In the genomic region with DNA sequence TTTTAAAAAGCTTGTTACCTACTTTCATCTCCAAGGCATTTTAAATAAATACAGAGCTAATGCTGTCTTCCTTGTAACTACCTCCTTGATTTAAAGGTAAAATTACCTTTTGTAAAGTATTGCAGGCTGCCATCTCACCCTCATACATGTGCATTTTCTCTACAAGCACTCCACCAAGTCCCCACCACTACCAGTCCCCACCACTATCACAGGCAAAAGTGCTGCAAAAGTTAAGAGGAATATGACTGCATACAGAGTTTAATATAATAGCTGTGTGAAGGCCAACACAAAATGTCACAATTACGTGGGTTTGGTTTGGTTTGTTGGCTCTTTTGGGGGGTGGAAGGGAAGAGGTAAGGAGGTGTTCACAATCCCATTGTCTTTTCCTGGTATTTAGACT, we compare ENCODE assay signal across 19 cellular contexts. TPM values are rescaled to one million over a fixed set of nuclear protein-coding genes. Genes with fewer than 3 reads are reported as not detected.
DNase-seq lines count a peak whose midpoint lies in the region; ATAC-seq, FAIRE-seq and TF ChIP-seq lines count a peak whose summit lies in the region.
"Had no signal": no experiment of that assay in that cellular context is flagged by ENCODE, and none has a peak within 500 bp of the region (broad histone marks: within the 10 kb centered on the region; RNA-seq: fewer than 3 reads in every experiment).

No MANE protein-coding gene starts in this region.

- no peak overlapping the region for H4K8ac ChIP-seq in H1 (ENCODE audit: extremely low read depth, insufficient read depth, low read length)
- H4K8ac ChIP-seq in mesendoderm (ENCODE audit: low read depth, low read length), result no peak overlapping the region

- H3F3A ChIP-seq in SK-N-SH (replicated peaks; ENCODE audit: insufficient read depth), result peaks cover 22% of the 10 kb centered on the region

- POLR2A ChIA-PET in SK-N-SH (lab: Yijun Ruan, JAX), result no interaction called here
- POLR2A ChIA-PET in H1 (lab: Charles Lee; ENCODE audit: partially characterized antibody), result interaction anchor here (6.5 kb wide), 1 partner anchor 16 kb away, joined by 55 read pairs; no protein-coding TSS in a partner anchor

- no peaks in the 10 kb centered on the region for H3K9me2 ChIP-seq in SK-N-SH

- H2AFZ ChIP-seq in SK-N-SH (ENCODE audit: low read depth) (no peak overlapping the region), H1 (ENCODE audit: low read length) (no peak overlapping the region), parathyroid adenoma (no peak overlapping the region)
- H2AFZ ChIP-seq: PC-9 had no signal

- CTCF ChIA-PET in SK-N-SH (lab: Yijun Ruan, JAX) (interaction anchor here (1.1 to 1.3 kb wide), 3 partner anchors 81 to 646 kb away, joined by 4 to 6 read pairs (median 5); no protein-coding TSS in a partner anchor), H1 (lab: Charles Lee; ENCODE audit: partially characterized antibody) (interaction anchor here (0.7 to 5.9 kb wide), 7 partner anchors 9 to 426 kb away, joined by 3 to 34 read pairs (median 5); a partner anchor contains a TSS)

- FAIRE-seq in H1 (lab: Jason Lieb, UNC) (no peak), urothelium cell line (lab: Jason Lieb, UNC) (peak; percentile 77)

- TF ChIP-seq EP300 in SK-N-SH (IDR thresholded peaks at IDR 0.05; ENCODE audit: borderline replicate concordance in 1 of 2, low read depth in 1 of 2, low read length in 1 of 2) (no peak), H1 (IDR thresholded peaks at IDR 0.05; ENCODE audit: borderline replicate concordance in 1 of 2, low read depth in 2 of 2, low read length in 2 of 2) (no peak)

- 0% methylated on average over 1 of the region's 1 CpG for WGBS in SK-N-SH (ENCODE audit: low lambda C conversion rate)
- 0% methylated on average over 1 of the region's 1 CpG; no CpG with 5 or more reads in 1 of the 2 experiments for WGBS in H1 (ENCODE audit: extremely low coverage in 1 of 2, insufficient coverage in 1 of 2, insufficient read length in 1 of 2, insufficient replicate concordance in 2 of 2, low coverage in 1 of 2, low lambda C conversion rate in 2 of 2, missing lambda C conversion rate in 1 of 2), 2 experiments
- WGBS in mesendoderm (ENCODE audit: extremely low coverage, insufficient coverage, low lambda C conversion rate), result no CpG with 5 or more reads among the region's 1 CpG

- H3K79me1 ChIP-seq in H1 (ENCODE audit: low read depth, low read length) (no peaks in the 10 kb centered on the region), mesendoderm (ENCODE audit: low read length) (no peaks in the 10 kb centered on the region)

- H3K79me2 ChIP-seq in SK-N-SH (ENCODE audit: insufficient read depth), result peaks cover 86% of the 10 kb centered on the region
- no peaks in the 10 kb centered on the region for H3K79me2 ChIP-seq in H1 (ENCODE audit: control insufficient read depth in 1 of 2, insufficient read depth in 2 of 2, low read length in 2 of 2)
- H3K79me2 ChIP-seq in parathyroid adenoma, result peaks cover 57% of the 10 kb centered on the region
- no peaks in the 10 kb centered on the region for H3K79me2 ChIP-seq in mesendoderm (ENCODE audit: control insufficient read depth, insufficient read depth, low read length)

- no peak overlapping the region for H4K5ac ChIP-seq in H1 (ENCODE audit: insufficient read length, low read depth, low read length)
- no peak overlapping the region for H4K5ac ChIP-seq in mesendoderm (ENCODE audit: low read length)

- H3K18ac ChIP-seq in H1 (ENCODE audit: extremely low read depth, low read length) (no peak overlapping the region), mesendoderm (ENCODE audit: low read length) (no peak overlapping the region)

- H3K4ac ChIP-seq in H1 (replicated peaks; ENCODE audit: insufficient read length, low read depth, low read length), result no peak overlapping the region
- no peak overlapping the region for H3K4ac ChIP-seq in mesendoderm (ENCODE audit: low read depth, low read length)

- H3K27me3 ChIP-seq in SK-N-SH (ENCODE audit: insufficient read depth) (no peaks in the 10 kb centered on the region), H1 (replicated peaks in 1 of 4; ENCODE audit: control insufficient read depth in 3 of 4, extremely low read depth in 1 of 4, insufficient read depth in 3 of 4, low read length in 3 of 4) (peaks cover 54 to 93% (median 76%) of the 10 kb centered on the region in 4 experiments), parathyroid adenoma (ENCODE audit: control insufficient read depth, insufficient read depth, low read length) (no peaks in the 10 kb centered on the region), mesendoderm (ENCODE audit: insufficient read depth, low read length, poor library complexity) (peaks cover 47% of the 10 kb centered on the region)

- H4K20me1 ChIP-seq in SK-N-SH (ENCODE audit: insufficient read depth) (peaks cover 3% of the 10 kb centered on the region; the same call in 1 of the 2 replicates), H1 (replicated peaks in 1 of 2; ENCODE audit: control insufficient read depth in 1 of 2, insufficient read depth in 2 of 2, low read length in 2 of 2) (peaks cover 4 to 9% of the 10 kb centered on the region in 2 experiments)

- H3K4me2 ChIP-seq in SK-N-SH (peak overlapping the region; percentile 68), H1 (ENCODE audit: insufficient read depth in 1 of 2, low read depth in 2 of 2, low read length in 2 of 2) (no peak overlapping the region), parathyroid adenoma (ENCODE audit: low read length) (peak overlapping the region; percentile 94), mesendoderm (ENCODE audit: low read length) (no peak overlapping the region)
- H3K4me2 ChIP-seq: PC-9 had no signal

- TF ChIP-seq CTCF in SK-N-SH (IDR thresholded peaks at IDR 0.05) (no peak; the same call in 1 of the 2 replicates), H1 (IDR thresholded peaks at IDR 0.05; ENCODE audit: control extremely low read depth in 1 of 3, insufficient read depth in 1 of 3, low read depth in 1 of 3, low read length in 3 of 3) (no peak), parathyroid adenoma (IDR thresholded peaks at IDR 0.05) (no peak)

- no peak overlapping the region for H2AK5ac ChIP-seq in H1 (ENCODE audit: low read depth, low read length)
- no peak overlapping the region for H2AK5ac ChIP-seq in mesendoderm (ENCODE audit: low read length)

- peak overlapping the region in 1 of 2 experiments; percentile 87; a peak in 3 of 4 replicates for H3K27ac ChIP-seq in SK-N-SH (ENCODE audit: low read depth in 2 of 2, low read length in 1 of 2)
- H3K27ac ChIP-seq in H1 (ENCODE audit: low read depth, low read length), result no peak overlapping the region
- H3K27ac ChIP-seq in parathyroid adenoma, result peak overlapping the region; percentile 96
- H3K27ac ChIP-seq in mesendoderm (ENCODE audit: low read depth, low read length), result no peak overlapping the region
- H3K27ac ChIP-seq: PC-9, RWPE1 had no signal

- H2BK5ac ChIP-seq in H1 (ENCODE audit: low read depth, low read length) (no peak overlapping the region), mesendoderm (ENCODE audit: low read length) (no peak overlapping the region)

- H3K4me3 ChIP-seq in SK-N-SH (ENCODE audit: low read depth in 2 of 2, low read length in 1 of 2), result peak overlapping the region in 1 of 2 experiments; percentile 1; a peak in 2 of 4 replicates
- no peak overlapping the region for H3K4me3 ChIP-seq in H1 (ENCODE audit: extremely low read depth in 1 of 4, insufficient read depth in 2 of 4, low read depth in 3 of 4, low read length in 4 of 4)
- peak overlapping the region; percentile 87 for H3K4me3 ChIP-seq in parathyroid adenoma (ENCODE audit: low read depth, low read length)
- H3K4me3 ChIP-seq in mesendoderm (ENCODE audit: low read length), result no peak overlapping the region
- H3K4me3 ChIP-seq: HAP-1, PC-9 had no signal

- H3K9ac ChIP-seq in SK-N-SH (no peak overlapping the region), H1 (replicated peaks in 1 of 4; ENCODE audit: extremely low read depth in 1 of 4, low read depth in 3 of 4, low read length in 3 of 4) (no peak overlapping the region), parathyroid adenoma (no peak overlapping the region), mesendoderm (ENCODE audit: low read length) (no peak overlapping the region)

- H3K23ac ChIP-seq in H1 (ENCODE audit: insufficient read length) (no peak overlapping the region), mesendoderm (ENCODE audit: low read length) (no peak overlapping the region)

- H3K36me3 ChIP-seq in SK-N-SH (replicated peaks in 1 of 2; ENCODE audit: control insufficient read depth in 1 of 2, insufficient read depth in 2 of 2, low read length in 1 of 2) (peaks cover 32 to 56% of the 10 kb centered on the region in 2 experiments), H1 (ENCODE audit: control insufficient read depth in 2 of 4, insufficient read depth in 4 of 4, low read length in 3 of 4) (no peaks in the 10 kb centered on the region; a peak in 1 of 8 replicates), parathyroid adenoma (ENCODE audit: control insufficient read depth, insufficient read depth, low read length) (no peaks in the 10 kb centered on the region), mesendoderm (ENCODE audit: control insufficient read depth, insufficient read depth, low read length) (no peaks in the 10 kb centered on the region)
- H3K36me3 ChIP-seq: HAP-1 had no signal

- H3K4me1 ChIP-seq in SK-N-SH (ENCODE audit: control insufficient read depth in 1 of 2, insufficient read depth in 2 of 2, low read depth in 1 of 2, low read length in 1 of 2) (peaks cover 15 to 26% of the 10 kb centered on the region in 2 experiments; a peak in 3 of 4 replicates), H1 (replicated peaks in 1 of 4; ENCODE audit: control insufficient read depth in 3 of 4, insufficient read depth in 4 of 4, low read length in 3 of 4) (peaks cover 16 to 34% (median 20%) of the 10 kb centered on the region in 4 experiments), parathyroid adenoma (peaks cover 31% of the 10 kb centered on the region), mesendoderm (ENCODE audit: control insufficient read depth, low read depth, low read length) (no peaks in the 10 kb centered on the region)
- H3K4me1 ChIP-seq: HAP-1 had no signal

- H4K91ac ChIP-seq in H1 (replicated peaks; ENCODE audit: insufficient read length, low read length), result no peak overlapping the region

- H3K9me3 ChIP-seq in SK-N-SH (no peaks in the 10 kb centered on the region), H1 (ENCODE audit: insufficient read depth in 2 of 2, low read depth in 1 of 2, low read length in 1 of 2) (no peaks in the 10 kb centered on the region), parathyroid adenoma (ENCODE audit: control insufficient read depth, low read length) (no peaks in the 10 kb centered on the region)
- H3K9me3 ChIP-seq: HAP-1 had no signal

- H3K23me2 ChIP-seq in H1 (ENCODE audit: low read depth, low read length), result peaks cover 12% of the 10 kb centered on the region; the same call in 1 of the 2 replicates

- H3K56ac ChIP-seq in H1 (replicated peaks; ENCODE audit: insufficient read length, low read depth, low read length) (no peak overlapping the region), mesendoderm (ENCODE audit: low read length) (no peak overlapping the region)

- H2BK15ac ChIP-seq in H1 (ENCODE audit: low read length) (no peak overlapping the region), mesendoderm (replicated peaks; ENCODE audit: low read depth) (no peak overlapping the region)

- ATAC-seq in SK-N-SH treated with all-trans-retinoic acid at 6 μM for 48 hours, result no peak
- no peak for ATAC-seq in GM21367 (IDR thresholded peaks at IDR 0.05; ENCODE audit: unreplicated experiment)
- no peak for ATAC-seq in HG03571 (IDR thresholded peaks at IDR 0.05; ENCODE audit: unreplicated experiment)

- H2BK120ac ChIP-seq in H1 (replicated peaks; ENCODE audit: low read depth, low read length) (no peak overlapping the region), mesendoderm (ENCODE audit: low read depth, low read length) (no peak overlapping the region)

- no peak for DNase-seq in SK-N-SH
- DNase-seq in H1 (ENCODE audit: low read depth in 1 of 2, low spot score in 2 of 2), result no peak
- DNase-seq in urothelium cell line (ENCODE audit: low spot score), result no peak
- DNase-seq in mesendoderm, result no peak
- DNase-seq: 8988T, DMS 273 treated with DMSO at 0.1 percent for 48 hours, DND-41, NCI-H1417, NCI-H187 treated with DMSO at 0.1 percent for 48 hours, NCI-H2171 treated with DMSO at 0.1 percent for 48 hours, NCI-H510A treated with DMSO at 0.1 percent for 48 hours, PC-9, SIG-M5 had no signal

- H3K14ac ChIP-seq in H1 (ENCODE audit: insufficient read length), result no peak overlapping the region

- TF ChIP-seq RAD21 in SK-N-SH (IDR thresholded peaks at IDR 0.05; ENCODE audit: low read length) (no peak), H1 (IDR thresholded peaks at IDR 0.05 in 1 of 2, conservative IDR thresholded peaks at IDR 0.05 in 1 of 2; ENCODE audit: low read depth in 2 of 2, low read length in 2 of 2) (no peak)

- H2BK20ac ChIP-seq in H1 (ENCODE audit: low read length), result no peak overlapping the region

- TF ChIP-seq POLR2A in H1 (IDR thresholded peaks at IDR 0.05; ENCODE audit: control extremely low read depth in 1 of 2, low read depth in 2 of 2, low read length in 2 of 2), result no peak

- no peak overlapping the region for H2BK12ac ChIP-seq in H1 (ENCODE audit: low read depth, low read length)

RNA-seq across cellular contexts. Expression of a gene that starts 9.6 kb away (rescaled TPM):
- polyA plus RNA-seq in SK-N-SH (2012; rRNA removed) (31.2 and 52.1 TPM in 2 replicates), H1 (2011; rRNA removed) (0.03 and 0.11 TPM in 2 replicates)
- polyA plus RNA-seq in SK-N-SH (2012; cell fraction: cytosol; rRNA removed), result 34.8 and 43.7 TPM in 2 replicates
- 42.7 and 45.1 TPM in 2 replicates for polyA plus RNA-seq in SK-N-SH (2012; cell fraction: nucleus; rRNA removed)
- 0.46 and 0.69 TPM in 2 replicates for total RNA-seq in H1 (2021; fragmentation: NEBNext Ultra II Directional; extraction: Animal tissue kit (Norgen Biotek cat#: 25700))
- 0.09 TPM for polyA plus RNA-seq in H1 (2011; cell fraction: cytosol; rRNA removed)
- 0.09 TPM for polyA plus RNA-seq in H1 (2011; cell fraction: nucleus; rRNA removed)
- 0.04 to 0.16 TPM in 2 of 4 replicates, not detected in the others for polyA plus RNA-seq in H1 (2012, experiment 1 of 2)
- 0.07 TPM for polyA plus RNA-seq in H1 (2012, experiment 2 of 2)
- 0.45 TPM for polyA plus RNA-seq in H1 (2013, experiment 1 of 2)
- polyA plus RNA-seq in H1 (2013, experiment 2 of 2), result 0.48 TPM
- polyA minus RNA-seq in H1 (2011; rRNA and poly(A)+ RNA removed), result 0.17 and 0.19 TPM in 2 replicates
- not detected for polyA minus RNA-seq in H1 (2011; cell fraction: cytosol; rRNA and poly(A)+ RNA removed)
- polyA minus RNA-seq in H1 (2011; cell fraction: nucleus; rRNA and poly(A)+ RNA removed), result 0.50 TPM
- polyA plus RNA-seq in mesendoderm (2013, experiment 1 of 2), result 0.21 TPM
- 0.17 TPM for polyA plus RNA-seq in mesendoderm (2013, experiment 2 of 2)

Comparison
In these comparisons a context has a peak if more than half of its experiments do, and no peak if none do; other contexts are left out.
1. H3K4me2 ChIP-seq: peak in SK-N-SH (single experiment) and parathyroid adenoma (single experiment); none in H1 (0 of 2) and mesendoderm (single experiment).
2. RNA of a gene that starts 9.6 kb away (polyA plus RNA-seq): 31.2 to 52.1 TPM in SK-N-SH; 0.03 to 0.48 TPM in H1; every median in the first group is over 10 times any median in the second.